27 cellular contexts compared by ENCODE assay signal in the genomic region with DNA sequence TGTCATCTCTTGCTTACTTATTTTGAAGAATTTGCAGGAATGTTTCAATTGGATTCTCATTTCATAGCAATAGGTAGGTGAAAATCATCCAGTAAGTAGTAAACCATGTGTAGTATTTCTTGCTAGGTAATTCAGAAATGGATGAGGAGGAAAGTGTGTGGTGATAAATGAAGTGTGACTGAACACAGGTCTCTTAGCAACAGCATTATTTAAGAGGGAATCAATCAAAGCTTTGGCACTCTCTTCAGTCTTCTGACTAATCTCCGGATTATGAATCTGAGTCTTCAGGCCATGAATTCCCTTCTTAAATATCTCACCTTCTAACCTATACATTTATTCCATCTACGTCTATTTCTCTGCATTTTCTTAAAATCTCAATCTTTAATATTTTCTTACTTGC. TPM values are rescaled to one million over a fixed set of nuclear protein-coding genes. Genes with fewer than 3 reads are reported as not detected.
"Had no signal": no experiment of that assay in that cellular context is flagged by ENCODE, and none has a peak within 500 bp of the region (broad histone marks: within the 10 kb centered on the region; RNA-seq: fewer than 3 reads in every experiment).

No MANE protein-coding gene starts in this region.

- H3K27ac ChIP-seq: cardiac muscle cell, parathyroid adenoma, right lobe of liver, skin epidermis, stomach, suprapubic skin, tibial nerve, VCaP had no signal

- H3K4me1 Mint-ChIP-seq: activated CD4-positive, alpha-beta memory T cell treated with anti-CD3 and anti-CD28 coated beads, Interleukin-2, amount 10 ng/mL, durations not matched to agents 7 days and 5 days; activated CD4-positive, alpha-beta T cell treated with anti-CD3 and anti-CD28 coated beads, Interleukin-2, amount 10 ng/mL, durations not matched to agents 24 days and 14 days; activated CD8-positive, alpha-beta memory T cell treated with anti-CD3 and anti-CD28 coated beads, Interleukin-2, amount 10 ng/mL, durations not matched to agents 7 days and 5 days; activated naive CD4-positive, alpha-beta T cell treated with anti-CD3 and anti-CD28 coated beads, Interleukin-2, amount 10 ng/mL, durations not matched to agents 7 days and 5 days had no signal

- FAIRE-seq: frontal cortex, urothelium cell line had no signal

- H3K4me3 ChIP-seq: cardiac muscle cell, right lobe of liver, skin epidermis, stomach, suprapubic skin, tibial nerve had no signal

- H3K4me3 Mint-ChIP-seq: activated CD4-positive, alpha-beta memory T cell treated with anti-CD3 and anti-CD28 coated beads, Interleukin-2, amount 10 ng/mL, durations not matched to agents 7 days and 5 days; activated CD4-positive, alpha-beta T cell treated with anti-CD3 and anti-CD28 coated beads, Interleukin-2, amount 10 ng/mL, durations not matched to agents 24 days and 14 days; activated CD8-positive, alpha-beta memory T cell treated with anti-CD3 and anti-CD28 coated beads, Interleukin-2, amount 10 ng/mL, durations not matched to agents 7 days and 5 days; activated naive CD4-positive, alpha-beta T cell treated with anti-CD3 and anti-CD28 coated beads, Interleukin-2, amount 10 ng/mL, durations not matched to agents 7 days and 5 days; memory B cell; nephron; stimulated activated memory B cell treated with anti-CD40 and anti-IgM and Interleukin-4, amounts not matched to agents 10 μg/mL and 1 μg/mL and 100 μg/mL, for 72 hours; T-helper 2 cell treated with Interferon-gamma antibody and Interleukin-4, amounts not matched to agents 5 μg/mL and 100 μg/mL, for 36 hours had no signal

- H3K36me3 ChIP-seq: cardiac muscle cell, right lobe of liver, stomach, suprapubic skin, tibial nerve had no signal

- H3K4me1 ChIP-seq: parathyroid adenoma, right lobe of liver, stomach, suprapubic skin, tibial nerve had no signal

- DNase-seq: activated CD4-positive, alpha-beta memory T cell treated with anti-CD3 and anti-CD28 coated beads, Interleukin-2, amount 10 ng/mL, durations not matched to agents 7 days and 5 days; activated CD4-positive, alpha-beta T cell treated with anti-CD3 and anti-CD28 coated beads, Interleukin-2, amount 10 ng/mL, durations not matched to agents 24 days and 14 days; activated CD8-positive, alpha-beta memory T cell treated with anti-CD3 and anti-CD28 coated beads, Interleukin-2, amount 10 ng/mL, durations not matched to agents 7 days and 5 days; activated effector memory CD4-positive, alpha-beta T cell treated with anti-CD3 and anti-CD28 coated beads, Interleukin-2, amount 50 U/mL, for 16 hours; activated naive CD4-positive, alpha-beta T cell treated with anti-CD3 and anti-CD28 coated beads, Interleukin-2, amount 10 ng/mL, durations not matched to agents 7 days and 5 days; activated T-cell treated with anti-CD3 and anti-CD28 coated beads for 4 hours; amygdala; cortex of kidney; effector CD4-positive, alpha-beta T cell; glutamatergic neuron; hippocampal formation; left colon; right lobe of liver; stimulated activated CD4-positive, alpha-beta T cell treated with anti-CD3 and anti-CD28 coated beads, Interleukin-15, amount 100 ng/mL, for 24 hours; stomach had no signal

- H3K79me2 ChIP-seq: parathyroid adenoma had no signal

- H3K27ac Mint-ChIP-seq: activated CD4-positive, alpha-beta memory T cell treated with anti-CD3 and anti-CD28 coated beads, Interleukin-2, amount 10 ng/mL, durations not matched to agents 7 days and 5 days; activated CD4-positive, alpha-beta T cell treated with anti-CD3 and anti-CD28 coated beads, Interleukin-2, amount 10 ng/mL, durations not matched to agents 24 days and 14 days; activated CD8-positive, alpha-beta memory T cell treated with anti-CD3 and anti-CD28 coated beads, Interleukin-2, amount 10 ng/mL, durations not matched to agents 7 days and 5 days; activated naive CD4-positive, alpha-beta T cell treated with anti-CD3 and anti-CD28 coated beads, Interleukin-2, amount 10 ng/mL, durations not matched to agents 7 days and 5 days; T-helper 2 cell treated with Interferon-gamma antibody and Interleukin-4, amounts not matched to agents 5 μg/mL and 100 μg/mL, for 36 hours had no signal

- H3K27me3 Mint-ChIP-seq: activated CD4-positive, alpha-beta memory T cell treated with anti-CD3 and anti-CD28 coated beads, Interleukin-2, amount 10 ng/mL, durations not matched to agents 7 days and 5 days; activated CD4-positive, alpha-beta T cell treated with anti-CD3 and anti-CD28 coated beads, Interleukin-2, amount 10 ng/mL, durations not matched to agents 24 days and 14 days; activated CD8-positive, alpha-beta memory T cell treated with anti-CD3 and anti-CD28 coated beads, Interleukin-2, amount 10 ng/mL, durations not matched to agents 7 days and 5 days; activated naive CD4-positive, alpha-beta T cell treated with anti-CD3 and anti-CD28 coated beads, Interleukin-2, amount 10 ng/mL, durations not matched to agents 7 days and 5 days; memory B cell; stimulated activated memory B cell treated with anti-CD40 and anti-IgM and Interleukin-4, amounts not matched to agents 10 μg/mL and 1 μg/mL and 100 μg/mL, for 72 hours had no signal

- H3K9ac ChIP-seq: parathyroid adenoma had no signal

- H3K27me3 ChIP-seq: cardiac muscle cell, right lobe of liver, stomach, suprapubic skin, tibial nerve had no signal

- H3K9me3 Mint-ChIP-seq: activated CD4-positive, alpha-beta T cell treated with anti-CD3 and anti-CD28 coated beads, Interleukin-2, amount 10 ng/mL, durations not matched to agents 24 days and 14 days; activated naive CD4-positive, alpha-beta T cell treated with anti-CD3 and anti-CD28 coated beads, Interleukin-2, amount 10 ng/mL, durations not matched to agents 7 days and 5 days; memory B cell; nephron; stimulated activated memory B cell treated with anti-CD40 and anti-IgM and Interleukin-4, amounts not matched to agents 10 μg/mL and 1 μg/mL and 100 μg/mL, for 72 hours; T-helper 2 cell treated with Interferon-gamma antibody and Interleukin-4, amounts not matched to agents 5 μg/mL and 100 μg/mL, for 36 hours had no signal

- H3K36me3 Mint-ChIP-seq: activated CD8-positive, alpha-beta memory T cell treated with anti-CD3 and anti-CD28 coated beads, Interleukin-2, amount 10 ng/mL, durations not matched to agents 7 days and 5 days; activated naive CD4-positive, alpha-beta T cell treated with anti-CD3 and anti-CD28 coated beads, Interleukin-2, amount 10 ng/mL, durations not matched to agents 7 days and 5 days; stimulated activated memory B cell treated with anti-CD40 and anti-IgM and Interleukin-4, amounts not matched to agents 10 μg/mL and 1 μg/mL and 100 μg/mL, for 72 hours had no signal

- H3K9me3 ChIP-seq: right lobe of liver, stomach, suprapubic skin, tibial nerve had no signal

- H2AFZ ChIP-seq: parathyroid adenoma had no signal

RNA-seq across cellular contexts. Expression of gene ARHGAP24, which starts 55.8 kb away (rescaled TPM):
- total RNA-seq: activated CD4-positive, alpha-beta memory T cell treated with anti-CD3 and anti-CD28 coated beads, Interleukin-2, amount 10 ng/mL, durations not matched to agents 7 days and 5 days; activated CD4-positive, alpha-beta T cell treated with anti-CD3 and anti-CD28 coated beads, Interleukin-2, amount 10 ng/mL, durations not matched to agents 24 days and 14 days; activated CD8-positive, alpha-beta memory T cell treated with anti-CD3 and anti-CD28 coated beads, Interleukin-2, amount 10 ng/mL, durations not matched to agents 7 days and 5 days had no signal
